9 cellular contexts compared by ENCODE assay signal in genomic region chr1:924619-925323, GRCh38. TPM values are rescaled to one million over a fixed set of nuclear protein-coding genes. Genes with fewer than 3 reads are reported as not detected.
DNase-seq lines count a peak whose midpoint lies in the region; ATAC-seq, FAIRE-seq and TF ChIP-seq lines count a peak whose summit lies in the region.
"Had no signal": no experiment of that assay in that cellular context is flagged by ENCODE, and none has a peak within 500 bp of the region (broad histone marks: within the 10 kb centered on the region; RNA-seq: fewer than 3 reads in every experiment).

No MANE protein-coding gene starts in this region.

- peak overlapping the region; percentile 25; the same call in 1 of the 2 replicates for H3K4me2 ChIP-seq in GM12878 (ENCODE audit: control insufficient read depth, insufficient read depth)

- H3K79me2 ChIP-seq in ACC112 (ENCODE audit: control insufficient read depth, insufficient read depth, low read length, unreplicated experiment) (no peaks in the 10 kb centered on the region), GM12878 (ENCODE audit: control insufficient read depth, insufficient read depth, low read length) (no peaks in the 10 kb centered on the region)

- ATAC-seq in GM12878 (no peak), lower lobe of right lung (peak in 1 of 2 donors; percentile 3), GM21447 (IDR thresholded peaks at IDR 0.05; ENCODE audit: unreplicated experiment) (no peak), GM18858 (IDR thresholded peaks at IDR 0.05; ENCODE audit: unreplicated experiment) (no peak), HG03342 (IDR thresholded peaks at IDR 0.05; ENCODE audit: unreplicated experiment) (no peak)

- H3K9me3 Mint-ChIP-seq in HFFc6: no peaks in the 10 kb centered on the region

- CTCF ChIA-PET in GM12878 (lab: Yijun Ruan, JAX): no interaction called here

- no peak for TF ChIP-seq RAD21 in GM12878 (IDR thresholded peaks at IDR 0.05; ENCODE audit: insufficient read depth, low read depth, low read length)

- peaks cover 19% of the 10 kb centered on the region for H3K4me1 Mint-ChIP-seq in HFFc6 (ENCODE audit: low read depth)

- H3K36me3 Mint-ChIP-seq in HFFc6 (ENCODE audit: low read depth): peaks cover 4% of the 10 kb centered on the region; the same call in 1 of the 2 replicates

- TF ChIP-seq EP300 in GM12878 (IDR thresholded peaks at IDR 0.05; ENCODE audit: borderline replicate concordance in 1 of 2, control insufficient read depth in 1 of 2, low read depth in 2 of 2, low read length in 2 of 2): no peak

- intact Hi-C loops in GM12878 (cut with micrococcal nuclease; ENCODE audit: unreplicated experiment): loop anchor here (1.0 kb wide), 1 partner anchor 18 kb away; no protein-coding TSS in a partner anchor
- intact Hi-C loops in lower lobe of right lung (cut with DNase I): no loop called here

- H2AFZ ChIP-seq in ACC112 (ENCODE audit: low read length, unreplicated experiment): peak overlapping the region; percentile 68
- no peak overlapping the region for H2AFZ ChIP-seq in GM12878 (ENCODE audit: control insufficient read depth, low read depth, low read length)

- H3K4me3 ChIP-seq in ACC112 (ENCODE audit: low read depth, low read length) (peak overlapping the region; percentile 86), GM12878 (no peak overlapping the region), lower lobe of right lung (peak overlapping the region; percentile 53)

- no peak overlapping the region for H3K27ac Mint-ChIP-seq in HFFc6

- H3K4me1 ChIP-seq in ACC112 (ENCODE audit: control insufficient read depth, insufficient read depth, low read length, unreplicated experiment): peaks cover 8% of the 10 kb centered on the region
- no peaks in the 10 kb centered on the region for H3K4me1 ChIP-seq in GM12878 (ENCODE audit: control insufficient read depth, insufficient read depth, low read length)
- peaks cover 38% of the 10 kb centered on the region for H3K4me1 ChIP-seq in lower lobe of right lung

- no TSS peak for BruUV-seq in GM12878 (replicated peaks; lab: Mats Ljungman, UMichigan)

- no peak overlapping the region for H3K27ac ChIP-seq in ACC112 (ENCODE audit: low read depth, low read length)
- no peak overlapping the region for H3K27ac ChIP-seq in GM12878 (ENCODE audit: control insufficient read depth, insufficient read depth)
- no peak overlapping the region for H3K27ac ChIP-seq in lower lobe of right lung

- no peak overlapping the region for H3K9ac ChIP-seq in GM12878 (ENCODE audit: control insufficient read depth, insufficient read depth, low read length)

- TF ChIP-seq CTCF in HFFc6 (IDR thresholded peaks at IDR 0.05) (peak; percentile 28; the same call in 1 of the 2 replicates), GM12878 (IDR thresholded peaks at IDR 0.05 in 2 of 3, conservative IDR thresholded peaks at IDR 0.05 in 1 of 3; ENCODE audit: control insufficient read depth in 2 of 3, extremely low read depth in 1 of 3, insufficient read depth in 1 of 3, low read depth in 3 of 3, low read length in 3 of 3) (no peak), lower lobe of right lung (IDR thresholded peaks at IDR 0.05) (no peak)

- SMC1A ChIA-PET in GM12878 (lab: Charles Lee; ENCODE audit: uncharacterized antibody, unreplicated experiment): no interaction called here

- no peak for FAIRE-seq in GM12878 (lab: Jason Lieb, UNC)

- DNase-seq in HFFc6 (peak; percentile 61), GM12878 (ENCODE audit: low read depth, low spot score) (no peak), lower lobe of right lung (no peak), NCI-H187 (lab: John Stamatoyannopoulos, UW) (no peak)

- H3K36me3 ChIP-seq in ACC112 (ENCODE audit: insufficient read depth, low read length): no peaks in the 10 kb centered on the region
- H3K36me3 ChIP-seq in GM12878 (ENCODE audit: control insufficient read depth in 2 of 2, insufficient read depth in 2 of 2, low read length in 1 of 2): no peaks in the 10 kb centered on the region
- no peaks in the 10 kb centered on the region for H3K36me3 ChIP-seq in lower lobe of right lung
- H3K36me3 ChIP-seq: adrenal gland had no signal

- RAD21 ChIA-PET in GM12878 (lab: Charles Lee; ENCODE audit: unreplicated experiment): no interaction called here

- TF ChIP-seq POLR2A in GM12878 (IDR thresholded peaks at IDR 0.05; ENCODE audit: low read depth, low read length): no peak

- POLR2A ChIA-PET in GM12878 (lab: Charles Lee): no interaction called here

- H3K27me3 ChIP-seq in ACC112 (ENCODE audit: insufficient read depth, low read length) (peaks cover 13% of the 10 kb centered on the region; the same call in 1 of the 2 replicates), GM12878 (replicated peaks in 1 of 2; ENCODE audit: control insufficient read depth in 2 of 2, insufficient read depth in 2 of 2, low read length in 1 of 2) (peaks cover 19 to 24% of the 10 kb centered on the region in 2 experiments), lower lobe of right lung (ENCODE audit: low read depth) (peaks cover 74% of the 10 kb centered on the region)

- H3K4me3 Mint-ChIP-seq in HFFc6: peak overlapping the region; percentile 75

- 5% methylated on average over 55 of the region's 89 CpGs for WGBS in GM12878 (ENCODE audit: insufficient coverage, insufficient replicate concordance, low lambda C conversion rate, missing lambda C conversion rate)

- no peaks in the 10 kb centered on the region; the same call in 1 of the 2 replicates for H4K20me1 ChIP-seq in GM12878 (ENCODE audit: control insufficient read depth, insufficient read depth)

- H3K9me3 ChIP-seq in GM12878 (replicated peaks; ENCODE audit: control insufficient read depth, insufficient read depth, low read length): no peaks in the 10 kb centered on the region
- H3K9me3 ChIP-seq in lower lobe of right lung: no peaks in the 10 kb centered on the region
- H3K9me3 ChIP-seq: adrenal gland had no signal

- in situ Hi-C loops in GM12878 (cut with MboI): no loop called here

- no peaks in the 10 kb centered on the region for H3K27me3 Mint-ChIP-seq in HFFc6 (ENCODE audit: insufficient read depth)

RNA-seq across cellular contexts. Expression of gene SAMD11, which starts 1.0 kb away (rescaled TPM):
- total RNA-seq in HFFc6 (2021; fragmentation: NEBNext Ultra II Directional; extraction: Animal tissue kit (Norgen Biotek cat#: 25700)): 10 to 100 TPM; 20.6 to 29.3 (median 27.5) TPM
- total RNA-seq in GM12878 (2013; cell fraction: nucleolus; rRNA removed): not detected in 2 replicates
- total RNA-seq in GM12878 (2014; rRNA removed): not detected in 2 replicates
- not detected in 2 replicates for total RNA-seq in GM12878 (2014; rRNA removed; fragmentation: Illumina TruSeq; extraction: Trizol)
- not detected in 2 replicates for total RNA-seq in GM12878 (2021)
- polyA plus RNA-seq in GM12878 (2011; ENCODE audit: low read depth): not detected
- polyA plus RNA-seq in GM12878 (2011; rRNA removed): not detected in 2 replicates
- polyA plus RNA-seq in GM12878 (2011; cell fraction: cytosol; rRNA removed): 0.03 TPM in 1 of 2 replicates, not detected in the other
- polyA plus RNA-seq in GM12878 (2011; cell fraction: nucleus; rRNA removed): 0.10 TPM in 1 of 2 replicates, not detected in the other
- 0.08 TPM in 1 of 2 replicates, not detected in the other for polyA plus RNA-seq in GM12878 (2012)
- not detected in 2 replicates for polyA plus RNA-seq in GM12878 (2014; fragmentation: Illumina TruSeq; extraction: Trizol)
- polyA plus RNA-seq in GM12878 (2014; fragmentation: Nextera tagmentation; extraction: Ambion mirVana): under 1 TPM in 1 of 2 experiments, not detected in 1; 0.04 TPM
- 0.29 TPM in 1 of 2 replicates, not detected in the other for polyA plus RNA-seq in GM12878 (2014; rRNA removed)
- under 1 TPM; 0.09 to 0.31 TPM for polyA plus RNA-seq in GM12878 (2016; fragmentation: Nextera tagmentation; extraction: Ambion mirVana)
- polyA minus RNA-seq in GM12878 (2011; rRNA and poly(A)+ RNA removed): not detected in 2 replicates
- 4.3 and 4.5 TPM in 2 replicates for polyA minus RNA-seq in GM12878 (2011; cell fraction: cytosol; rRNA and poly(A)+ RNA removed)
- 0.19 and 0.24 TPM in 2 replicates for polyA minus RNA-seq in GM12878 (2011; cell fraction: nucleus; rRNA and poly(A)+ RNA removed)
- total RNA-seq in lower lobe of right lung: 2.2 TPM

RNA-seq across cellular contexts. Expression of gene NOC2L, which starts 34.3 kb away (rescaled TPM):
- total RNA-seq in HFFc6 (2021; fragmentation: NEBNext Ultra II Directional; extraction: Animal tissue kit (Norgen Biotek cat#: 25700)): 100 to 1,000 TPM; 112 to 142 (median 119) TPM
- total RNA-seq in GM12878 (2013; cell fraction: nucleolus; rRNA removed): 45.4 and 56.2 TPM in 2 replicates
- total RNA-seq in GM12878 (2014; rRNA removed) (92.5 and 107 TPM in 2 replicates), GM12878 (2014; rRNA removed; fragmentation: Illumina TruSeq; extraction: Trizol) (44.7 and 52.5 TPM in 2 replicates), GM12878 (2021) (115 and 132 TPM in 2 replicates), lower lobe of right lung (46.5 TPM)
- polyA plus RNA-seq in GM12878 (2011; ENCODE audit: low read depth): 20.8 TPM
- polyA plus RNA-seq in GM12878 (2011; rRNA removed) (19.2 and 40.7 TPM in 2 replicates), GM12878 (2014; fragmentation: Illumina TruSeq; extraction: Trizol) (26.6 and 48.6 TPM in 2 replicates), GM12878 (2014; fragmentation: Nextera tagmentation; extraction: Ambion mirVana) (1 to 10 TPM; 1.3 to 4.6 TPM), GM12878 (2014; rRNA removed) (76.1 and 88.9 TPM in 2 replicates), GM12878 (2016; fragmentation: Nextera tagmentation; extraction: Ambion mirVana) (100 to 1,000 TPM; 154 to 171 TPM)
- polyA plus RNA-seq in GM12878 (2011; cell fraction: cytosol; rRNA removed): 66.9 and 84.3 TPM in 2 replicates
- polyA plus RNA-seq in GM12878 (2011; cell fraction: nucleus; rRNA removed): 106 and 173 TPM in 2 replicates
- polyA plus RNA-seq in GM12878 (2012): 46.1 and 49.2 TPM in 2 replicates
- polyA minus RNA-seq in GM12878 (2011; rRNA and poly(A)+ RNA removed): 52.2 and 87.7 TPM in 2 replicates
- polyA minus RNA-seq in GM12878 (2011; cell fraction: cytosol; rRNA and poly(A)+ RNA removed): 42.2 and 44.6 TPM in 2 replicates
- 16.1 and 33.3 TPM in 2 replicates for polyA minus RNA-seq in GM12878 (2011; cell fraction: nucleus; rRNA and poly(A)+ RNA removed)

RNA-seq across cellular contexts. Expression of gene KLHL17, which starts 35.6 kb away (rescaled TPM):
- 10 to 100 TPM; 12.2 to 17.5 (median 13.2) TPM for total RNA-seq in HFFc6 (2021; fragmentation: NEBNext Ultra II Directional; extraction: Animal tissue kit (Norgen Biotek cat#: 25700))
- 40.7 and 42.9 TPM in 2 replicates for total RNA-seq in GM12878 (2013; cell fraction: nucleolus; rRNA removed)
- total RNA-seq in GM12878 (2014; rRNA removed) (14.9 and 18.2 TPM in 2 replicates), GM12878 (2014; rRNA removed; fragmentation: Illumina TruSeq; extraction: Trizol) (3.6 and 4.0 TPM in 2 replicates), GM12878 (2021) (27.2 and 30.6 TPM in 2 replicates), lower lobe of right lung (17.0 TPM)
- 5.1 TPM for polyA plus RNA-seq in GM12878 (2011; ENCODE audit: low read depth)
- polyA plus RNA-seq in GM12878 (2011; rRNA removed) (3.5 and 8.4 TPM in 2 replicates), GM12878 (2014; fragmentation: Illumina TruSeq; extraction: Trizol) (0.32 and 2.3 TPM in 2 replicates), GM12878 (2014; fragmentation: Nextera tagmentation; extraction: Ambion mirVana) (under 1 TPM; 0.03 to 0.35 TPM), GM12878 (2014; rRNA removed) (28.2 and 35.0 TPM in 2 replicates), GM12878 (2016; fragmentation: Nextera tagmentation; extraction: Ambion mirVana) (1 to 10 TPM; 1.3 to 6.6 TPM)
- 10.9 and 20.3 TPM in 2 replicates for polyA plus RNA-seq in GM12878 (2011; cell fraction: cytosol; rRNA removed)
- 410 and 507 TPM in 2 replicates for polyA plus RNA-seq in GM12878 (2011; cell fraction: nucleus; rRNA removed)
- 14.6 and 20.2 TPM in 2 replicates for polyA plus RNA-seq in GM12878 (2012)
- polyA minus RNA-seq in GM12878 (2011; rRNA and poly(A)+ RNA removed): 3.4 and 6.7 TPM in 2 replicates
- 2.9 and 4.7 TPM in 2 replicates for polyA minus RNA-seq in GM12878 (2011; cell fraction: cytosol; rRNA and poly(A)+ RNA removed)
- polyA minus RNA-seq in GM12878 (2011; cell fraction: nucleus; rRNA and poly(A)+ RNA removed): 30.2 and 35.6 TPM in 2 replicates

RNA-seq across cellular contexts. Expression of gene PLEKHN1, which starts 41.5 kb away (rescaled TPM):
- 1 to 10 TPM; 5.2 to 6.9 (median 6.0) TPM for total RNA-seq in HFFc6 (2021; fragmentation: NEBNext Ultra II Directional; extraction: Animal tissue kit (Norgen Biotek cat#: 25700))
- 0.29 and 0.39 TPM in 2 replicates for total RNA-seq in GM12878 (2013; cell fraction: nucleolus; rRNA removed)
- total RNA-seq in GM12878 (2014; rRNA removed) (0.22 and 0.23 TPM in 2 replicates), GM12878 (2014; rRNA removed; fragmentation: Illumina TruSeq; extraction: Trizol) (not detected in 2 replicates), GM12878 (2021) (0.26 and 0.43 TPM in 2 replicates), lower lobe of right lung (1.2 TPM)
- polyA plus RNA-seq in GM12878 (2011; ENCODE audit: low read depth): not detected
- polyA plus RNA-seq in GM12878 (2011; rRNA removed) (0.04 TPM in 1 of 2 replicates, not detected in the other), GM12878 (2014; fragmentation: Illumina TruSeq; extraction: Trizol) (not detected in 2 replicates), GM12878 (2014; fragmentation: Nextera tagmentation; extraction: Ambion mirVana) (not detected), GM12878 (2014; rRNA removed) (0.14 and 0.70 TPM in 2 replicates), GM12878 (2016; fragmentation: Nextera tagmentation; extraction: Ambion mirVana) (not detected)
- 0.01 and 0.05 TPM in 2 replicates for polyA plus RNA-seq in GM12878 (2011; cell fraction: cytosol; rRNA removed)
- 0.67 and 0.78 TPM in 2 replicates for polyA plus RNA-seq in GM12878 (2011; cell fraction: nucleus; rRNA removed)
- 0.24 and 0.51 TPM in 2 replicates for polyA plus RNA-seq in GM12878 (2012)
- polyA minus RNA-seq in GM12878 (2011; rRNA and poly(A)+ RNA removed): not detected in 2 replicates
- not detected in 2 replicates for polyA minus RNA-seq in GM12878 (2011; cell fraction: cytosol; rRNA and poly(A)+ RNA removed)
- 0.29 and 0.48 TPM in 2 replicates for polyA minus RNA-seq in GM12878 (2011; cell fraction: nucleus; rRNA and poly(A)+ RNA removed)

RNA-seq across cellular contexts. Expression of gene PERM1, which starts 57.1 kb away (rescaled TPM):
- under 1 TPM in 2 of 6 experiments, not detected in 4; 0.17 to 0.18 TPM for total RNA-seq in HFFc6 (2021; fragmentation: NEBNext Ultra II Directional; extraction: Animal tissue kit (Norgen Biotek cat#: 25700))
- total RNA-seq in GM12878 (2013; cell fraction: nucleolus; rRNA removed): not detected in 2 replicates
- total RNA-seq in GM12878 (2014; rRNA removed) (not detected in 2 replicates), GM12878 (2014; rRNA removed; fragmentation: Illumina TruSeq; extraction: Trizol) (not detected in 2 replicates), GM12878 (2021) (not detected in 2 replicates), lower lobe of right lung (not detected)
- not detected for polyA plus RNA-seq in GM12878 (2011; ENCODE audit: low read depth)
- polyA plus RNA-seq in GM12878 (2011; rRNA removed) (not detected in 2 replicates), GM12878 (2014; fragmentation: Illumina TruSeq; extraction: Trizol) (not detected in 2 replicates), GM12878 (2014; fragmentation: Nextera tagmentation; extraction: Ambion mirVana) (not detected), GM12878 (2014; rRNA removed) (not detected in 2 replicates), GM12878 (2016; fragmentation: Nextera tagmentation; extraction: Ambion mirVana) (not detected)
- 0.02 TPM in 1 of 2 replicates, not detected in the other for polyA plus RNA-seq in GM12878 (2011; cell fraction: cytosol; rRNA removed)
- polyA plus RNA-seq in GM12878 (2011; cell fraction: nucleus; rRNA removed): not detected in 2 replicates
- 0.30 and 0.38 TPM in 2 replicates for polyA plus RNA-seq in GM12878 (2012)
- not detected in 2 replicates for polyA minus RNA-seq in GM12878 (2011; rRNA and poly(A)+ RNA removed)
- not detected in 2 replicates for polyA minus RNA-seq in GM12878 (2011; cell fraction: cytosol; rRNA and poly(A)+ RNA removed)
- not detected in 2 replicates for polyA minus RNA-seq in GM12878 (2011; cell fraction: nucleus; rRNA and poly(A)+ RNA removed)
